Comparison of ENCODE assay signal across 11 cellular contexts in genomic region chr2:216619411-216620393, GRCh38. TPM values are rescaled to one million over a fixed set of nuclear protein-coding genes. Genes with fewer than 3 reads are reported as not detected.
DNase-seq lines count a peak whose midpoint lies in the region; ATAC-seq and TF ChIP-seq lines count a peak whose summit lies in the region.
"Had no signal": no experiment of that assay in that cellular context is flagged by ENCODE, and none has a peak within 500 bp of the region (broad histone marks: within the 10 kb centered on the region; RNA-seq: fewer than 3 reads in every experiment).

No MANE protein-coding gene starts in this region.

- no peak overlapping the region for H2BK15ac ChIP-seq in mesendoderm (replicated peaks; ENCODE audit: low read depth)

- H3K4me3 ChIP-seq in mesendoderm (ENCODE audit: low read length) (no peak overlapping the region), vagina (no peak overlapping the region)
- H3K4me3 ChIP-seq: MG63 had no signal

- no peak overlapping the region for H3K4me3 Mint-ChIP-seq in activated CD4-positive, alpha-beta memory T cell treated with anti-CD3 and anti-CD28 coated beads for 36 hours

- peak overlapping the region; percentile 18 for H3K9ac ChIP-seq in mesendoderm (ENCODE audit: low read length)

- no peak for TF ChIP-seq CTCF in vagina (IDR thresholded peaks at IDR 0.05)

- POLR2A ChIA-PET in activated CD4-positive, alpha-beta memory T cell treated with anti-CD3 and anti-CD28 coated beads for 36 hours (lab: Charles Lee), result no interaction called here

- H3K27ac ChIP-seq in mesendoderm (ENCODE audit: low read depth, low read length) (peak overlapping the region; percentile 4), vagina (no peak overlapping the region)

- peak; percentile 53 for DNase-seq in ELF-1 (ENCODE audit: low read depth, low spot score)
- peak; percentile 89 to 95 for DNase-seq in NCI-H2081 (lab: John Stamatoyannopoulos, UW)
- peak; percentile 28 for DNase-seq in activated CD4-positive, alpha-beta memory T cell treated with anti-CD3 and anti-CD28 coated beads for 36 hours
- peak; percentile 77 for DNase-seq in mesendoderm
- no peak for DNase-seq in vagina (ENCODE audit: extremely low spot score in 2 of 2)
- no peak for DNase-seq in hypothalamus (lab: John Stamatoyannopoulos, UW)
- DNase-seq in NCI-H1105 (lab: John Stamatoyannopoulos, UW), result no peak
- DNase-seq: aorta; MG63; stimulated activated naive CD4-positive, alpha-beta T cell had no signal

- H3K9me3 ChIP-seq in vagina, result no peaks in the 10 kb centered on the region
- H3K9me3 ChIP-seq: MG63 had no signal

- H2AK5ac ChIP-seq in mesendoderm (ENCODE audit: low read length), result no peak overlapping the region

- H2BK5ac ChIP-seq in mesendoderm (ENCODE audit: low read length), result peak overlapping the region; percentile 24

- H3K36me3 Mint-ChIP-seq in activated CD4-positive, alpha-beta memory T cell treated with anti-CD3 and anti-CD28 coated beads for 36 hours, result no peaks in the 10 kb centered on the region

- no peaks in the 10 kb centered on the region for H3K9me3 Mint-ChIP-seq in activated CD4-positive, alpha-beta memory T cell treated with anti-CD3 and anti-CD28 coated beads for 36 hours

- ATAC-seq in GM19397 (IDR thresholded peaks at IDR 0.05; ENCODE audit: unreplicated experiment), result no peak

- H3K4ac ChIP-seq in mesendoderm (ENCODE audit: low read depth, low read length), result no peak overlapping the region

- H3K27me3 ChIP-seq in mesendoderm (ENCODE audit: insufficient read depth, low read length, poor library complexity), result no peaks in the 10 kb centered on the region
- H3K27me3 ChIP-seq in vagina, result no peaks in the 10 kb centered on the region
- H3K27me3 ChIP-seq: MG63 had no signal

- H3K23ac ChIP-seq in mesendoderm (ENCODE audit: low read length), result no peak overlapping the region

- no peak overlapping the region for H3K27ac Mint-ChIP-seq in activated CD4-positive, alpha-beta memory T cell treated with anti-CD3 and anti-CD28 coated beads for 36 hours

- H4K5ac ChIP-seq in mesendoderm (ENCODE audit: low read length), result peak overlapping the region; percentile 88

- peak overlapping the region; percentile 94 for H3K56ac ChIP-seq in mesendoderm (ENCODE audit: low read length)

- H2BK120ac ChIP-seq in mesendoderm (ENCODE audit: low read depth, low read length), result no peak overlapping the region

- peaks cover 7% of the 10 kb centered on the region for H3K27me3 Mint-ChIP-seq in activated CD4-positive, alpha-beta memory T cell treated with anti-CD3 and anti-CD28 coated beads for 36 hours

- no peaks in the 10 kb centered on the region for H3K79me1 ChIP-seq in mesendoderm (ENCODE audit: low read length)

- H3K4me1 Mint-ChIP-seq in activated CD4-positive, alpha-beta memory T cell treated with anti-CD3 and anti-CD28 coated beads for 36 hours (ENCODE audit: low read depth), result peaks cover 4% of the 10 kb centered on the region

- H3K18ac ChIP-seq in mesendoderm (ENCODE audit: low read length), result peak overlapping the region; percentile 18

- CTCF ChIA-PET in activated CD4-positive, alpha-beta memory T cell treated with anti-CD3 and anti-CD28 coated beads for 36 hours (lab: Charles Lee), result interaction anchor here (0.6 kb wide), 2 partner anchors 20 to 1170 kb away, joined by 3 read pairs; no protein-coding TSS in a partner anchor

- no CpG with 5 or more reads among the region's 12 CpGs for WGBS in mesendoderm (ENCODE audit: extremely low coverage, insufficient coverage, low lambda C conversion rate)

- H4K8ac ChIP-seq in mesendoderm (ENCODE audit: low read depth, low read length), result no peak overlapping the region

- H3K36me3 ChIP-seq in mesendoderm (ENCODE audit: control insufficient read depth, insufficient read depth, low read length) (no peaks in the 10 kb centered on the region), vagina (no peaks in the 10 kb centered on the region)
- H3K36me3 ChIP-seq: MG63 had no signal

- no peaks in the 10 kb centered on the region for H3K79me2 ChIP-seq in mesendoderm (ENCODE audit: control insufficient read depth, insufficient read depth, low read length)

- no peak overlapping the region for H3K4me2 ChIP-seq in mesendoderm (ENCODE audit: low read length)

- H3K4me1 ChIP-seq in mesendoderm (ENCODE audit: control insufficient read depth, low read depth, low read length) (peaks cover 7% of the 10 kb centered on the region), vagina (peaks cover 19% of the 10 kb centered on the region)

- no peak for TF ChIP-seq POLR2A in vagina (IDR thresholded peaks at IDR 0.05)

- intact Hi-C loops in activated CD4-positive, alpha-beta memory T cell treated with anti-CD3 and anti-CD28 coated beads for 36 hours (cut with micrococcal nuclease), result no loop called here
- intact Hi-C loops in vagina (cut with DNase I), result no loop called here

RNA-seq across cellular contexts. Expression of gene IGFBP2, which starts 13.5 kb away (rescaled TPM):
- total RNA-seq in activated CD4-positive, alpha-beta memory T cell treated with anti-CD3 and anti-CD28 coated beads for 36 hours, result 1 to 10 TPM in 1 of 2 experiments, under 1 TPM in 1; 0.85 to 1.4 TPM
- 158 TPM for polyA plus RNA-seq in mesendoderm (2013, experiment 1 of 2)
- 159 TPM for polyA plus RNA-seq in mesendoderm (2013, experiment 2 of 2)
- total RNA-seq in vagina, result 82.7 TPM

Comparison
In these comparisons a context has a peak if more than half of its experiments do, and no peak if none do; other contexts are left out.
1. DNase-seq: peak in ELF-1 (single experiment), NCI-H2081 (2 of 2), activated CD4-positive, alpha-beta memory T cell treated with anti-CD3 and anti-CD28 coated beads for 36 hours (single experiment) and mesendoderm (single experiment); none in vagina (0 of 2), hypothalamus (0 of 51) and NCI-H1105 (single experiment).
2. RNA of gene IGFBP2, which starts 13.5 kb away (total RNA-seq): 82.7 TPM in vagina (single experiment); 0.85 to 1.4 TPM in activated CD4-positive, alpha-beta memory T cell treated with anti-CD3 and anti-CD28 coated beads for 36 hours; every median in the first group is over 10 times any median in the second.